Comparison of ENCODE assay signal across 8 cellular contexts in the genomic region with DNA sequence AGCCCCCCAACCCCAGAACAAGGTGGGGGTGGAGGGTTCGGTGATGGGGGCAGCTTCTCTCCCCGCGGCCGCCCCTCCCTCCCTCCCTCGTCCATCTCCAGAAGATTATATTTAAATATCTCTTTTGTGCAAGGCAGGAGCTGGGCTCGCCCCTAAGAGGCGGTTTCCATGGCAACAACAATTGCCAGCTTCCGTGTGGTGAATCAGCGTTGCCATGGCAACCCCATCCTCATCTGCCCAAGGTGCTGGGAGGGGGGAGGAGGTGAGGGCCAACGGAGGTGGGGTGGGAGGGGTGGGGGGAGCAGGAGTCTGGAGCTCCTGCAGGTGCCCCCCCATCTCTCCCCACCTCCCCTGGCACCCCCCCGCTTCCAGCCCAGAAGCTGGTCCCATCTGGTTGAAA. TPM values are rescaled to one million over a fixed set of nuclear protein-coding genes. Genes with fewer than 3 reads are reported as not detected.
DNase-seq lines count a peak whose midpoint lies in the region; ATAC-seq and TF ChIP-seq lines count a peak whose summit lies in the region.

No MANE protein-coding gene starts in this region.

- TF ChIP-seq CTCF in cardiac fibroblast (IDR thresholded peaks at IDR 0.05; ENCODE audit: low read depth, low read length), result no peak

- ATAC-seq in GM18505 (IDR thresholded peaks at IDR 0.05; ENCODE audit: unreplicated experiment) (no peak), HG02938 (IDR thresholded peaks at IDR 0.05; ENCODE audit: unreplicated experiment) (no peak), GM19351 (IDR thresholded peaks at IDR 0.05; ENCODE audit: unreplicated experiment) (no peak)

- H3K4me3 ChIP-seq in cardiac fibroblast (replicated peaks in 1 of 2; ENCODE audit: low read depth in 2 of 2, low read length in 2 of 2), result no peak overlapping the region

- no peak for TF ChIP-seq POLR2A in GM18505 (IDR thresholded peaks at IDR 0.05; ENCODE audit: borderline replicate concordance, extremely low read depth, insufficient read depth, insufficient read length)

- DNase-seq in activated gamma-delta T cell treated with Interleukin-2 at 50 U/mL for 16 hours (peak; percentile 24), activated gamma-delta T cell (lab: John Stamatoyannopoulos, UW) (no peak), RPMI7951 (ENCODE audit: low read depth) (peak; percentile 68), cardiac fibroblast (ENCODE audit: low read depth in 2 of 2) (peak; percentile 47 to 62)
- DNase-seq in stimulated activated CD4-positive, alpha-beta T cell treated with anti-CD3 and anti-CD28 coated beads, Interleukin-1b, Interleukin-23, amount 100 ng/mL, for 4 hours (ENCODE audit: low read depth in 2 of 2), result peak; percentile 41 to 46

RNA-seq across cellular contexts. Expression of a gene that starts 46.4 kb away (rescaled TPM):
- not detected in 2 replicates for total RNA-seq in RPMI7951 (2014; rRNA removed; shearing (Covaris generic))
